In genomic region chr10:5550621-5551530, GRCh38 we compare ENCODE assay signal across 13 cellular contexts. TPM values are rescaled to one million over a fixed set of nuclear protein-coding genes. Genes with fewer than 3 reads are reported as not detected.
DNase-seq lines count a peak whose midpoint lies in the region; ATAC-seq lines count a peak whose summit lies in the region.
"Had no signal": no experiment of that assay in that cellular context is flagged by ENCODE, and none has a peak within 500 bp of the region (broad histone marks: within the 10 kb centered on the region; RNA-seq: fewer than 3 reads in every experiment).

No MANE protein-coding gene starts in this region.

- peak; percentile 88 for DNase-seq in ELF-1 (ENCODE audit: low read depth, low spot score)
- peak; percentile 20 for DNase-seq in NCI-H510A (lab: John Stamatoyannopoulos, UW)
- DNase-seq in activated CD4-positive, alpha-beta T cell treated with anti-CD3 and anti-CD28 coated beads for 36 hours, result no peak
- DNase-seq in activated gamma-delta T cell treated with Interleukin-2 at 50 U/mL for 16 hours, result no peak
- no peak for DNase-seq in activated naive CD4-positive, alpha-beta T cell treated with anti-CD3 and anti-CD28 coated beads for 36 hours
- DNase-seq: effector CD4-positive, alpha-beta T cell; stimulated activated CD4-positive, alpha-beta T cell treated with anti-CD3 and anti-CD28 coated beads, Interleukin-12 subunit alpha, Interleukin-12 subunit beta, amount 100 ng/mL, for 4 hours; substantia nigra had no signal

- peaks cover 28% of the 10 kb centered on the region for H3K4me1 ChIP-seq in rectal smooth muscle tissue (ENCODE audit: control insufficient read depth, insufficient read depth, low read length)

- H3K27ac Mint-ChIP-seq in dendritic cell treated with granulocyte-macrophage colony-stimulating factor and Interleukin-4, amounts not matched to agents 40 ng/mL and 50 ng/mL, for 4 days, result peak overlapping the region; percentile 41
- H3K27ac Mint-ChIP-seq in activated CD4-positive, alpha-beta T cell treated with anti-CD3 and anti-CD28 coated beads for 36 hours, result no peak overlapping the region
- no peak overlapping the region for H3K27ac Mint-ChIP-seq in activated naive CD4-positive, alpha-beta T cell treated with anti-CD3 and anti-CD28 coated beads for 36 hours

- H3K36me3 ChIP-seq in rectal smooth muscle tissue (ENCODE audit: control insufficient read depth, insufficient read depth, low read length), result no peaks in the 10 kb centered on the region

- peaks cover 4% of the 10 kb centered on the region for H3K27me3 Mint-ChIP-seq in dendritic cell treated with granulocyte-macrophage colony-stimulating factor and Interleukin-4, amounts not matched to agents 40 ng/mL and 50 ng/mL, for 4 days
- peaks cover 2% of the 10 kb centered on the region for H3K27me3 Mint-ChIP-seq in activated CD4-positive, alpha-beta T cell treated with anti-CD3 and anti-CD28 coated beads for 36 hours
- no peaks in the 10 kb centered on the region for H3K27me3 Mint-ChIP-seq in activated naive CD4-positive, alpha-beta T cell treated with anti-CD3 and anti-CD28 coated beads for 36 hours (ENCODE audit: low read depth)

- intact Hi-C loops in dendritic cell treated with granulocyte-macrophage colony-stimulating factor and Interleukin-4, amounts not matched to agents 40 ng/mL and 50 ng/mL, for 4 days (cut with micrococcal nuclease), result loop anchor here (10.0 kb wide), 1 partner anchor 54 kb away; no protein-coding TSS in a partner anchor
- intact Hi-C loops in activated CD4-positive, alpha-beta T cell treated with anti-CD3 and anti-CD28 coated beads for 36 hours (cut with DNase I, micrococcal nuclease), result loop anchor here (5.0 to 10.0 kb wide), 3 partner anchors 76 to 594 kb away; no protein-coding TSS in a partner anchor
- intact Hi-C loops in activated naive CD4-positive, alpha-beta T cell treated with anti-CD3 and anti-CD28 coated beads for 36 hours (cut with micrococcal nuclease), result loop anchor here (5.0 kb wide), 1 partner anchor 76 kb away; no protein-coding TSS in a partner anchor

- H3K27me3 ChIP-seq in rectal smooth muscle tissue (ENCODE audit: control insufficient read depth, insufficient read depth, low read length), result no peaks in the 10 kb centered on the region

- POLR2A ChIA-PET in activated CD4-positive, alpha-beta T cell treated with anti-CD3 and anti-CD28 coated beads for 36 hours (lab: Charles Lee), result no interaction called here

- no peak overlapping the region for H3K9ac ChIP-seq in rectal smooth muscle tissue (ENCODE audit: low read length)

- CTCF ChIA-PET in activated CD4-positive, alpha-beta T cell treated with anti-CD3 and anti-CD28 coated beads for 36 hours (lab: Charles Lee), result no interaction called here
- CTCF ChIA-PET in activated naive CD4-positive, alpha-beta T cell treated with anti-CD3 and anti-CD28 coated beads for 36 hours (lab: Charles Lee), result no interaction called here

- H3K4me3 Mint-ChIP-seq in dendritic cell treated with granulocyte-macrophage colony-stimulating factor and Interleukin-4, amounts not matched to agents 40 ng/mL and 50 ng/mL, for 4 days, result no peak overlapping the region
- H3K4me3 Mint-ChIP-seq in activated CD4-positive, alpha-beta T cell treated with anti-CD3 and anti-CD28 coated beads for 36 hours, result no peak overlapping the region
- H3K4me3 Mint-ChIP-seq in activated naive CD4-positive, alpha-beta T cell treated with anti-CD3 and anti-CD28 coated beads for 36 hours, result no peak overlapping the region

- no peak for ATAC-seq in activated CD4-positive, alpha-beta T cell treated with anti-CD3 and anti-CD28 coated beads for 36 hours
- no peak for ATAC-seq in GM18870 (IDR thresholded peaks at IDR 0.05; ENCODE audit: unreplicated experiment)

- peak overlapping the region; percentile 10 for H3K27ac ChIP-seq in rectal smooth muscle tissue (ENCODE audit: low read depth, low read length)

- H3K36me3 Mint-ChIP-seq in dendritic cell treated with granulocyte-macrophage colony-stimulating factor and Interleukin-4, amounts not matched to agents 40 ng/mL and 50 ng/mL, for 4 days (ENCODE audit: low read depth), result no peaks in the 10 kb centered on the region
- H3K36me3 Mint-ChIP-seq in activated CD4-positive, alpha-beta T cell treated with anti-CD3 and anti-CD28 coated beads for 36 hours (ENCODE audit: low read depth), result no peaks in the 10 kb centered on the region
- no peaks in the 10 kb centered on the region for H3K36me3 Mint-ChIP-seq in activated naive CD4-positive, alpha-beta T cell treated with anti-CD3 and anti-CD28 coated beads for 36 hours (ENCODE audit: low read depth)

- H3K9me3 Mint-ChIP-seq in dendritic cell treated with granulocyte-macrophage colony-stimulating factor and Interleukin-4, amounts not matched to agents 40 ng/mL and 50 ng/mL, for 4 days, result no peaks in the 10 kb centered on the region
- H3K9me3 Mint-ChIP-seq in activated CD4-positive, alpha-beta T cell treated with anti-CD3 and anti-CD28 coated beads for 36 hours (ENCODE audit: low read depth), result no peaks in the 10 kb centered on the region
- no peaks in the 10 kb centered on the region for H3K9me3 Mint-ChIP-seq in activated naive CD4-positive, alpha-beta T cell treated with anti-CD3 and anti-CD28 coated beads for 36 hours

- H3K4me3 ChIP-seq in rectal smooth muscle tissue (ENCODE audit: low read length), result no peak overlapping the region

- peaks cover 51% of the 10 kb centered on the region for H3K4me1 Mint-ChIP-seq in dendritic cell treated with granulocyte-macrophage colony-stimulating factor and Interleukin-4, amounts not matched to agents 40 ng/mL and 50 ng/mL, for 4 days (ENCODE audit: low read depth)
- H3K4me1 Mint-ChIP-seq in activated CD4-positive, alpha-beta T cell treated with anti-CD3 and anti-CD28 coated beads for 36 hours, result peaks cover 45% of the 10 kb centered on the region
- peaks cover 32% of the 10 kb centered on the region for H3K4me1 Mint-ChIP-seq in activated naive CD4-positive, alpha-beta T cell treated with anti-CD3 and anti-CD28 coated beads for 36 hours (ENCODE audit: low read depth)

RNA-seq across cellular contexts. Expression of gene CALML3, which starts 26.1 kb away (rescaled TPM):
- total RNA-seq in activated CD4-positive, alpha-beta T cell treated with anti-CD3 and anti-CD28 coated beads for 36 hours, result not detected
- total RNA-seq in activated naive CD4-positive, alpha-beta T cell treated with anti-CD3 and anti-CD28 coated beads for 36 hours, result not detected
- total RNA-seq: H4, kidney epithelial cell had no signal

RNA-seq across cellular contexts. Expression of gene CALML5, which starts 51.5 kb away (rescaled TPM):
- total RNA-seq in activated CD4-positive, alpha-beta T cell treated with anti-CD3 and anti-CD28 coated beads for 36 hours, result not detected
- not detected for total RNA-seq in activated naive CD4-positive, alpha-beta T cell treated with anti-CD3 and anti-CD28 coated beads for 36 hours
- total RNA-seq: H4, kidney epithelial cell had no signal

Comparison
In these comparisons a context has a peak if more than half of its experiments do, and no peak if none do; other contexts are left out.
1. DNase-seq: peak in ELF-1 (single experiment) and NCI-H510A (single experiment); none in activated CD4-positive, alpha-beta T cell treated with anti-CD3 and anti-CD28 coated beads for 36 hours (single experiment), activated gamma-delta T cell treated with Interleukin-2 at 50 U/mL for 16 hours (single experiment) and activated naive CD4-positive, alpha-beta T cell treated with anti-CD3 and anti-CD28 coated beads for 36 hours (single experiment).